1 cellular context compared by ENCODE assay signal in genomic region chr11:68843703-68844312, GRCh38.
TF ChIP-seq lines count a peak whose summit lies in the region.

No MANE protein-coding gene starts in this region.

TF ChIP-seq in WTC11, 78 proteins besides CTCF, POLR2A, EP300 and RAD21 (continued from another document):
- peak; percentile 72; the same call in 1 of the 2 replicates for TF ChIP-seq TP53 (CRISPR knock-in tag; IDR thresholded peaks at IDR 0.05)
- 0 out of 2 replicates have a peak, but pooled peaks have one; percentile 59 for TF ChIP-seq STAT6 (CRISPR knock-in tag; conservative IDR thresholded peaks at IDR 0.05; ENCODE audit: low read depth)
- TF ChIP-seq ESRRA (CRISPR knock-in tag; IDR thresholded peaks at IDR 0.05; ENCODE audit: borderline replicate concordance): peak; percentile 69; the same call in 1 of the 2 replicates
- no peak for TF ChIP-seq SOX15 (CRISPR knock-in tag; IDR thresholded peaks at IDR 0.05)
- peak; percentile 75; the same call in 1 of the 2 replicates for TF ChIP-seq NFE2L1 (CRISPR knock-in tag; IDR thresholded peaks at IDR 0.05)
- TF ChIP-seq ETV6 (CRISPR knock-in tag; IDR thresholded peaks at IDR 0.05): peak; percentile 42; the same call in 1 of the 2 replicates
- no peak for TF ChIP-seq JAZF1 (CRISPR knock-in tag; IDR thresholded peaks at IDR 0.05)
- TF ChIP-seq TEAD4 (CRISPR knock-in tag; IDR thresholded peaks at IDR 0.05): no peak
- TF ChIP-seq, protein P1, sequence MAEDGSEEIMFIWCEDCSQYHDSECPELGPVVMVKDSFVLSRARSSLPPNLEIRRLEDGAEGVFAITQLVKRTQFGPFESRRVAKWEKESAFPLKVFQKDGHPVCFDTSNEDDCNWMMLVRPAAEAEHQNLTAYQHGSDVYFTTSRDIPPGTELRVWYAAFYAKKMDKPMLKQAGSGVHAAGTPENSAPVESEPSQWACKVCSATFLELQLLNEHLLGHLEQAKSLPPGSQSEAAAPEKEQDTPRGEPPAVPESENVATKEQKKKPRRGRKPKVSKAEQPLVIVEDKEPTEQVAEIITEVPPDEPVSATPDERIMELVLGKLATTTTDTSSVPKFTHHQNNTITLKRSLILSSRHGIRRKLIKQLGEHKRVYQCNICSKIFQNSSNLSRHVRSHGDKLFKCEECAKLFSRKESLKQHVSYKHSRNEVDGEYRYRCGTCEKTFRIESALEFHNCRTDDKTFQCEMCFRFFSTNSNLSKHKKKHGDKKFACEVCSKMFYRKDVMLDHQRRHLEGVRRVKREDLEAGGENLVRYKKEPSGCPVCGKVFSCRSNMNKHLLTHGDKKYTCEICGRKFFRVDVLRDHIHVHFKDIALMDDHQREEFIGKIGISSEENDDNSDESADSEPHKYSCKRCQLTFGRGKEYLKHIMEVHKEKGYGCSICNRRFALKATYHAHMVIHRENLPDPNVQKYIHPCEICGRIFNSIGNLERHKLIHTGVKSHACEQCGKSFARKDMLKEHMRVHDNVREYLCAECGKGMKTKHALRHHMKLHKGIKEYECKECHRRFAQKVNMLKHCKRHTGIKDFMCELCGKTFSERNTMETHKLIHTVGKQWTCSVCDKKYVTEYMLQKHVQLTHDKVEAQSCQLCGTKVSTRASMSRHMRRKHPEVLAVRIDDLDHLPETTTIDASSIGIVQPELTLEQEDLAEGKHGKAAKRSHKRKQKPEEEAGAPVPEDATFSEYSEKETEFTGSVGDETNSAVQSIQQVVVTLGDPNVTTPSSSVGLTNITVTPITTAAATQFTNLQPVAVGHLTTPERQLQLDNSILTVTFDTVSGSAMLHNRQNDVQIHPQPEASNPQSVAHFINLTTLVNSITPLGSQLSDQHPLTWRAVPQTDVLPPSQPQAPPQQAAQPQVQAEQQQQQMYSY (CRISPR knock-in tag; IDR thresholded peaks at IDR 0.05): 0 out of 2 replicates have a peak, but pooled peaks have one; percentile 29
- 0 out of 2 replicates have a peak, but pooled peaks have one; percentile 75 for TF ChIP-seq ZBTB43 (CRISPR knock-in tag; IDR thresholded peaks at IDR 0.05)
- TF ChIP-seq ZNF671 (CRISPR knock-in tag; IDR thresholded peaks at IDR 0.05): no peak
- no peak for TF ChIP-seq ELF4 (CRISPR knock-in tag; IDR thresholded peaks at IDR 0.05; ENCODE audit: low read depth)
- no peak for TF ChIP-seq TCF7 (CRISPR knock-in tag; IDR thresholded peaks at IDR 0.05; ENCODE audit: low read depth)
- no peak for TF ChIP-seq JUN (CRISPR knock-in tag; IDR thresholded peaks at IDR 0.05)
- peak; percentile 44; the same call in 1 of the 2 replicates for TF ChIP-seq TEAD1 (CRISPR knock-in tag; IDR thresholded peaks at IDR 0.05)
